Comparison of ENCODE assay signal across 8 cellular contexts in the genomic region with DNA sequence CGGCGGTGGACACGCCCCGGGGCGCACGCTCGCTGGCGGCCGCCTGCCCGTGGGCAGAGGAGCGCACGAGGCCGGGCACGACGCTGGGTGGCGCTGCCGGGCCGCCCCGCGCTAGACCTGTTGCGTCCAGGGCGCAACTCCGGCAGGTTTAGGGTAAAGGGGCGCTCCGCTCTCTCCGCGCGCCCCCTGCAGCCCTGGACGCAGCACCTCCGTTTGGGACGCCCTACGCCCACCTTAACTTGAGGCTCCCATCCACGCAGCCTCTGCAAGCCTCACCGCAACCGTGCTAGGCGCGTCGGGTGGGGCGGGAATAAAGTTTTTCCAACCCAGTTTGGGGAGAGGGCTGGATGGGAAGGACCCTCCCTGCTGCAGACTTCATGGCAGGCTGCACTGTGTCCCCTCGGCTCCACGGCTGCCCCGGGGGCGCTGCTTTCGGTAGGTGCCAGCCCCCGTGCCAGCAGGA. TPM values are rescaled to one million over a fixed set of nuclear protein-coding genes. Genes with fewer than 3 reads are reported as not detected.
DNase-seq lines count a peak whose midpoint lies in the region; ATAC-seq and TF ChIP-seq lines count a peak whose summit lies in the region.

No MANE protein-coding gene starts in this region.

- POLR2A ChIA-PET in HEK293T (lab: Yijun Ruan, JAX), result no interaction called here

- DNase-seq in DMS79 treated with DMSO at 0.1 percent for 48 hours (lab: John Stamatoyannopoulos, UW) (peak; percentile 62), HEK293T (ENCODE audit: extremely low spot score) (peak; percentile 87), NCI-H226 (peak; percentile 59), cardiac muscle cell (ENCODE audit: low read depth in 1 of 2, low spot score in 1 of 2) (peak; percentile 79 to 80), pons (ENCODE audit: low spot score) (peak; percentile 58), GF-D8 (lab: John Stamatoyannopoulos, UW) (no peak), Karpas-422 (no peak)
- DNase-seq in activated naive CD4-positive, alpha-beta T cell treated with anti-CD3 and anti-CD28 coated beads, Interleukin-2, amount 50 U/mL, for 72 hours (ENCODE audit: low spot score in 2 of 2), result peak in 1 of 2 donors; percentile 65

- peak; percentile 55 for TF ChIP-seq CTCF in cardiac muscle cell (IDR thresholded peaks at IDR 0.05; ENCODE audit: low read depth, low read length)

- peak; percentile 53 to 96 for ATAC-seq in activated naive CD4-positive, alpha-beta T cell treated with anti-CD3 and anti-CD28 coated beads, Interleukin-2, amount 50 U/mL, for 72 hours

- H3K4me3 ChIP-seq in cardiac muscle cell (peak overlapping the region; percentile 52), Karpas-422 (ENCODE audit: low read length) (no peak overlapping the region)

- H3K79me2 ChIP-seq in Karpas-422 (ENCODE audit: low read length), result no peaks in the 10 kb centered on the region

- H3K4me2 ChIP-seq in Karpas-422 (ENCODE audit: low read depth, low read length, poor library complexity, severe bottlenecking), result no peak overlapping the region

- H3K9me3 ChIP-seq in cardiac muscle cell (ENCODE audit: low read depth) (no peaks in the 10 kb centered on the region), Karpas-422 (ENCODE audit: low read length) (no peaks in the 10 kb centered on the region; the same call in 1 of the 2 replicates)

- no peak overlapping the region for H3K27ac Mint-ChIP-seq in activated naive CD4-positive, alpha-beta T cell treated with anti-CD3 and anti-CD28 coated beads, Interleukin-2, amount 50 U/mL, for 72 hours

- no peak overlapping the region for H2AFZ ChIP-seq in Karpas-422 (ENCODE audit: low read length)

- CTCF ChIA-PET in HEK293T (lab: Yijun Ruan, JAX), result interaction anchor here (1.0 kb wide), 1 partner anchor 73 kb away, joined by 5 read pairs; no protein-coding TSS in a partner anchor

- H3K36me3 Mint-ChIP-seq in activated naive CD4-positive, alpha-beta T cell treated with anti-CD3 and anti-CD28 coated beads, Interleukin-2, amount 50 U/mL, for 72 hours, result peaks cover 0 to 5% of the 10 kb centered on the region in 2 donors

- H3K27ac ChIP-seq in cardiac muscle cell (no peak overlapping the region), Karpas-422 (ENCODE audit: low read length) (no peak overlapping the region)

- peaks cover 5 to 6% of the 10 kb centered on the region in 2 donors for H3K9me3 Mint-ChIP-seq in activated naive CD4-positive, alpha-beta T cell treated with anti-CD3 and anti-CD28 coated beads, Interleukin-2, amount 50 U/mL, for 72 hours

- no peaks in the 10 kb centered on the region for H3K9me2 ChIP-seq in Karpas-422 (replicated peaks; ENCODE audit: insufficient read depth, low read length)

- no peaks in the 10 kb centered on the region for H3K4me1 ChIP-seq in cardiac muscle cell (ENCODE audit: low read depth)
- no peaks in the 10 kb centered on the region for H3K4me1 ChIP-seq in Karpas-422 (ENCODE audit: low read length)

- no peaks in the 10 kb centered on the region for H4K20me1 ChIP-seq in Karpas-422 (ENCODE audit: insufficient read depth, low read depth, low read length)

- peaks cover 33% of the 10 kb centered on the region for H3K27me3 ChIP-seq in cardiac muscle cell
- H3K27me3 ChIP-seq in Karpas-422 (ENCODE audit: low read length), result no peaks in the 10 kb centered on the region

- no peak overlapping the region for H3K9ac ChIP-seq in Karpas-422 (ENCODE audit: low read length)

- H3K36me3 ChIP-seq in cardiac muscle cell (no peaks in the 10 kb centered on the region), Karpas-422 (ENCODE audit: insufficient read depth, low read length) (no peaks in the 10 kb centered on the region)

TF ChIP-seq in HEK293T, 16 proteins besides CTCF, POLR2A, EP300 and RAD21:
- no peak for TF ChIP-seq TARDBP (IDR thresholded peaks at IDR 0.05)
- no peak for TF ChIP-seq SP1 (IDR thresholded peaks at IDR 0.05)
- TF ChIP-seq ZNF384 (IDR thresholded peaks at IDR 0.05), result no peak
- TF ChIP-seq FOXK2 (IDR thresholded peaks at IDR 0.05), result no peak
- TF ChIP-seq LEF1 (IDR thresholded peaks at IDR 0.05; ENCODE audit: borderline replicate concordance), result no peak
- TF ChIP-seq FOXM1 (IDR thresholded peaks at IDR 0.05; ENCODE audit: borderline replicate concordance), result no peak
- TF ChIP-seq, protein P1, sequence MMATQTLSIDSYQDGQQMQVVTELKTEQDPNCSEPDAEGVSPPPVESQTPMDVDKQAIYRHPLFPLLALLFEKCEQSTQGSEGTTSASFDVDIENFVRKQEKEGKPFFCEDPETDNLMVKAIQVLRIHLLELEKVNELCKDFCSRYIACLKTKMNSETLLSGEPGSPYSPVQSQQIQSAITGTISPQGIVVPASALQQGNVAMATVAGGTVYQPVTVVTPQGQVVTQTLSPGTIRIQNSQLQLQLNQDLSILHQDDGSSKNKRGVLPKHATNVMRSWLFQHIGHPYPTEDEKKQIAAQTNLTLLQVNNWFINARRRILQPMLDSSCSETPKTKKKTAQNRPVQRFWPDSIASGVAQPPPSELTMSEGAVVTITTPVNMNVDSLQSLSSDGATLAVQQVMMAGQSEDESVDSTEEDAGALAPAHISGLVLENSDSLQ (IDR thresholded peaks at IDR 0.05), result no peak
- TF ChIP-seq NFRKB (IDR thresholded peaks at IDR 0.05), result no peak
- TF ChIP-seq L3MBTL2 (conservative IDR thresholded peaks at IDR 0.05), result no peak
- no peak for TF ChIP-seq SUZ12 (IDR thresholded peaks at IDR 0.05)
- TF ChIP-seq CTBP1 (IDR thresholded peaks at IDR 0.05; ENCODE audit: borderline replicate concordance), result no peak
- TF ChIP-seq ELF4 (IDR thresholded peaks at IDR 0.05), result no peak
- TF ChIP-seq ARNT (IDR thresholded peaks at IDR 0.05), result no peak
- TF ChIP-seq BHLHE40 (IDR thresholded peaks at IDR 0.05; ENCODE audit: borderline replicate concordance), result no peak
- no peak for TF ChIP-seq HDGF (IDR thresholded peaks at IDR 0.05; ENCODE audit: borderline replicate concordance)
- no peak for TF ChIP-seq FOXA1 (IDR thresholded peaks at IDR 0.05)

RNA-seq across cellular contexts. Expression of a gene that starts 0.3 kb away (rescaled TPM):
- not detected for total RNA-seq in activated naive CD4-positive, alpha-beta T cell treated with anti-CD3 and anti-CD28 coated beads, Interleukin-2, amount 50 U/mL, for 72 hours
- 1.0 and 1.5 TPM in 2 replicates for total RNA-seq in cardiac muscle cell
- polyA plus RNA-seq in cardiac muscle cell, result 0.32 and 0.70 TPM in 2 replicates
- not detected in 2 replicates for total RNA-seq in Karpas-422 (2014; rRNA removed; shearing (Covaris generic); ENCODE audit: low replicate concordance)

RNA-seq across cellular contexts. Expression of a gene that starts 54.0 kb away (rescaled TPM):
- total RNA-seq in activated naive CD4-positive, alpha-beta T cell treated with anti-CD3 and anti-CD28 coated beads, Interleukin-2, amount 50 U/mL, for 72 hours, result 1 to 10 TPM; 1.3 to 1.8 TPM
- total RNA-seq in cardiac muscle cell, result 4.1 and 9.7 TPM in 2 replicates
- 2.8 and 7.1 TPM in 2 replicates for polyA plus RNA-seq in cardiac muscle cell
- total RNA-seq in Karpas-422 (2014; rRNA removed; shearing (Covaris generic); ENCODE audit: low replicate concordance), result not detected in 2 replicates

Comparison
In these comparisons a context has a peak if more than half of its experiments do, and no peak if none do; other contexts are left out.
1. DNase-seq: peak in DMS79 treated with DMSO at 0.1 percent for 48 hours (single experiment), HEK293T (single experiment), NCI-H226 (single experiment), cardiac muscle cell (2 of 2) and pons (single experiment); none in GF-D8 (single experiment) and Karpas-422 (single experiment).